ENCODE assay signal across 12 cellular contexts in genomic region chr5:82387041-82387818, GRCh38.
DNase-seq lines count a peak whose midpoint lies in the region; ATAC-seq and TF ChIP-seq lines count a peak whose summit lies in the region.
"Had no signal": no experiment of that assay in that cellular context is flagged by ENCODE, and none has a peak within 500 bp of the region (broad histone marks: within the 10 kb centered on the region; RNA-seq: fewer than 3 reads in every experiment).

No MANE protein-coding gene starts in this region.

- H3K36me3 ChIP-seq in Panc1 (ENCODE audit: control insufficient read depth, insufficient read depth, low read length), result no peaks in the 10 kb centered on the region
- H3K36me3 ChIP-seq in smooth muscle cell (ENCODE audit: low read depth), result no peaks in the 10 kb centered on the region

- H3F3A ChIP-seq in smooth muscle cell (ENCODE audit: low read depth), result peaks cover 15% of the 10 kb centered on the region

- 10% methylated on average over 6 of the region's 6 CpGs for WGBS in smooth muscle cell (ENCODE audit: low lambda C conversion rate)

- H3K27me3 ChIP-seq in Panc1 (ENCODE audit: control insufficient read depth, insufficient read depth, low read length) (peaks cover 3% of the 10 kb centered on the region; the same call in 1 of the 2 replicates), smooth muscle cell (ENCODE audit: low read depth) (no peaks in the 10 kb centered on the region)

- no TSS peak for BruUV-seq in Panc1 (replicated peaks; lab: Mats Ljungman, UMichigan)

- H3K79me2 ChIP-seq in smooth muscle cell (ENCODE audit: low read depth), result peaks cover 14% of the 10 kb centered on the region
- H3K79me2 ChIP-seq: parathyroid adenoma had no signal

- H3K4me3 ChIP-seq in Panc1 (ENCODE audit: low read depth in 2 of 2, low read length in 2 of 2) (no peak overlapping the region), fibroblast of mammary gland (ENCODE audit: control insufficient read depth, low read depth, low read length) (no peak overlapping the region), smooth muscle cell (no peak overlapping the region)

- H3K4me1 ChIP-seq in Panc1 (ENCODE audit: control insufficient read depth, insufficient read depth, low read length) (no peaks in the 10 kb centered on the region), smooth muscle cell (ENCODE audit: low read depth) (peaks cover 21% of the 10 kb centered on the region)
- H3K4me1 ChIP-seq: parathyroid adenoma had no signal

- ATAC-seq in Panc1 (peak; percentile 68; the same call in 1 of the 2 replicates), HG03039 (IDR thresholded peaks at IDR 0.05; ENCODE audit: unreplicated experiment) (no peak)

- intact Hi-C loops in Panc1 (cut with micrococcal nuclease; ENCODE audit: unreplicated experiment), result no loop called here

- H3K27ac ChIP-seq in Panc1 (ENCODE audit: low read length) (no peak overlapping the region), smooth muscle cell (ENCODE audit: low read depth) (peak overlapping the region; percentile 97)
- H3K27ac ChIP-seq: parathyroid adenoma had no signal

- H3K9me3 ChIP-seq in Panc1 (ENCODE audit: control insufficient read depth, insufficient read depth, low read depth, low read length) (no peaks in the 10 kb centered on the region), smooth muscle cell (replicated peaks; ENCODE audit: low read depth) (no peaks in the 10 kb centered on the region)

- H4K20me1 ChIP-seq in smooth muscle cell (ENCODE audit: low read depth), result no peaks in the 10 kb centered on the region

- TF ChIP-seq CTCF in Panc1 (IDR thresholded peaks at IDR 0.05) (no peak), fibroblast of mammary gland (conservative IDR thresholded peaks at IDR 0.05; ENCODE audit: control insufficient read depth, insufficient read depth, low read depth, low read length) (no peak), smooth muscle cell (IDR thresholded peaks at IDR 0.05; ENCODE audit: borderline replicate concordance, insufficient read depth, poor library complexity, severe bottlenecking) (no peak)

- CTCF ChIA-PET in Panc1 (lab: Charles Lee), result no interaction called here

- DNase-seq in NCI-H510A treated with DMSO at 0.1 percent for 48 hours (lab: John Stamatoyannopoulos, UW), result peak; percentile 56
- no peak for DNase-seq in NCI-H510A (lab: John Stamatoyannopoulos, UW)
- DNase-seq in Panc1 (ENCODE audit: low read depth, low spot score), result no peak
- peak; percentile 71 for DNase-seq in fibroblast of mammary gland (ENCODE audit: low read depth)
- no peak for DNase-seq in smooth muscle cell (lab: John Stamatoyannopoulos, UW; ENCODE audit: unreplicated experiment)
- no peak for DNase-seq in NOMO-1 treated with dmso at 0.1 percent for 144 hours (lab: John Stamatoyannopoulos, UW; ENCODE audit: unreplicated experiment)
- no peak for DNase-seq in retina
- DNase-seq: ACHN, hypothalamus, NCI-H1048 had no signal

- POLR2A ChIA-PET in Panc1 (lab: Charles Lee), result no interaction called here

- in situ Hi-C loops in Panc1 (cut with HindIII; ENCODE audit: low pct_unique_long_range_greater_than_20kb, low sequenced_read_pairs), result no loop called here

- no peak overlapping the region for H2AFZ ChIP-seq in smooth muscle cell (ENCODE audit: low read depth)
- H2AFZ ChIP-seq: parathyroid adenoma had no signal

- H3K4me2 ChIP-seq in smooth muscle cell, result peak overlapping the region; percentile 62

- peak overlapping the region; percentile 34 for H3K9ac ChIP-seq in smooth muscle cell (ENCODE audit: low read depth)
- H3K9ac ChIP-seq: parathyroid adenoma had no signal

Comparison
In these comparisons a context has a peak if more than half of its experiments do, and no peak if none do; other contexts are left out.
1. DNase-seq: peak in NCI-H510A treated with DMSO at 0.1 percent for 48 hours (single experiment) and fibroblast of mammary gland (single experiment); none in NCI-H510A (single experiment), Panc1 (single experiment), smooth muscle cell (single experiment), NOMO-1 treated with dmso at 0.1 percent for 144 hours (single experiment) and retina (single experiment).